ENCODE assay signal across 8 cellular contexts in the genomic region with DNA sequence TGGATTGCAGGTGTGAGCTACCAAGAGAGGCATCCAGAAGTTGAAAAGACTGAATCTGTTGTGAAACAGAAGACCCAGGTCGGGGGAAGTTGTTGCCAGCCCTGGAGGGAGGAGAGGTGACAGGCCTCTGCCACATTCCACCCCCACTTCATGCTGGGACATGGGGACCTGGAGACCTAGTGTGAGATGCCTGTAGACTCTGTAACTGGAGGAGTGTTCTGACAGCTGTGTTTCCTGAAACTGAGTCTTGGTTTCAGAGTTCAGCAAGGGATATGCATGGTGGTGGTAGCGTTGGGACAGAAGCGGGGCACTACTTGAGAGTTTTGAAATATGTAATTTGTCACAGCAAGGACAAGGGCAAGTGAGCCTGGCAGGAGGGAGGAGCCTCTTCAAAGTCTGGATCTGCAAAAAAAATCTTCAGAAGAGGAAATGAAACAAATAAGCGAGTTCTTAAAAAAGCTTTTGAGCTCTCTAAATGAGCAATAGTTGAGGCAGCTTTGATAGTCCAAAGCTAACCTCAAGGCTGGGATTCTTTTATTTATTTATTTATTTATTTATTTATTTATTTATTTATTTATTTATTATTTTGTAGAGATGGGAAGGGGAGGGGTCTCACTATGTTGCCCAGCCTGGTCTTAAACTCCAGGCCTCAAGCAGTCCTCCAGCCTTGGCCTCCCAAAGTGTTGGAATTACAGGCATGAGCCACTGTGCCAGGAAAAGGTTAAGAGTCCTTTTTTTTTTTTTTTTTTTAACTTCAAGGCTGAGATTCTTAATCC. TPM values are rescaled to one million over a fixed set of nuclear protein-coding genes. Genes with fewer than 3 reads are reported as not detected.
A peak's percentile ranks its signal among the peaks of the same experiment; 100 is the strongest.
DNase-seq lines count a peak whose midpoint lies in the region; ATAC-seq and TF ChIP-seq lines count a peak whose summit lies in the region.

No MANE protein-coding gene starts in this region.

- DNase-seq in AG04450 (ENCODE audit: low read depth, low spot score) (no peak), hepatocyte (ENCODE audit: low spot score) (no peak), NCI-H1436 treated with DMSO at 0.1 percent for 48 hours (lab: John Stamatoyannopoulos, UW) (no peak), NCI-H446 (lab: John Stamatoyannopoulos, UW) (no peak)
- peak; percentile 78 for DNase-seq in stimulated activated naive B cell treated with anti-CD40 and anti-IgM and Interleukin-4, amounts not matched to agents 10 μg/mL and 1 μg/mL and 100 μg/mL, for 72 hours

- H3K36me3 Mint-ChIP-seq in T-helper 1 cell treated with Interleukin-12 subunit alpha and Interleukin-12 subunit beta and Interleukin-4 antibody, amounts not matched to agents 30 μg/mL and 1 μg/mL, for 36 hours (ENCODE audit: low read depth) = no peaks in the 10 kb centered on the region
- H3K36me3 Mint-ChIP-seq in stimulated activated naive B cell treated with anti-CD40 and anti-IgM and Interleukin-4, amounts not matched to agents 10 μg/mL and 1 μg/mL and 100 μg/mL, for 72 hours = peaks cover 3 to 9% of the 10 kb centered on the region in 2 donors

- peaks cover 13% of the 10 kb centered on the region for H3K4me1 Mint-ChIP-seq in T-helper 1 cell treated with Interleukin-12 subunit alpha and Interleukin-12 subunit beta and Interleukin-4 antibody, amounts not matched to agents 30 μg/mL and 1 μg/mL, for 36 hours (ENCODE audit: low read depth)
- peaks cover 24 to 42% of the 10 kb centered on the region in 2 donors for H3K4me1 Mint-ChIP-seq in stimulated activated naive B cell treated with anti-CD40 and anti-IgM and Interleukin-4, amounts not matched to agents 10 μg/mL and 1 μg/mL and 100 μg/mL, for 72 hours

- CTCF ChIA-PET in AG04450 (lab: Charles Lee) = interaction anchor here (0.5 to 8.2 kb wide), 53 partner anchors 9 to 1114 kb away, joined by 3 to 164 read pairs (median 5); a partner anchor contains a TSS

- peak overlapping the region; percentile 18 for H3K4me2 ChIP-seq in hepatocyte

- H3K4me3 Mint-ChIP-seq in T-helper 1 cell treated with Interleukin-12 subunit alpha and Interleukin-12 subunit beta and Interleukin-4 antibody, amounts not matched to agents 30 μg/mL and 1 μg/mL, for 36 hours = peak overlapping the region; percentile 5
- H3K4me3 Mint-ChIP-seq in stimulated activated naive B cell treated with anti-CD40 and anti-IgM and Interleukin-4, amounts not matched to agents 10 μg/mL and 1 μg/mL and 100 μg/mL, for 72 hours = peak overlapping the region; percentile 60 to 68

- no peaks in the 10 kb centered on the region for H4K20me1 ChIP-seq in hepatocyte (ENCODE audit: insufficient read depth, poor library complexity, severe bottlenecking)

- ATAC-seq in GM19025 (IDR thresholded peaks at IDR 0.05; ENCODE audit: low read depth, unreplicated experiment) (peak; percentile 80), HG03064 (IDR thresholded peaks at IDR 0.05; ENCODE audit: low read depth, unreplicated experiment) (peak; percentile 80)
- peak; percentile 80 to 87 for ATAC-seq in stimulated activated naive B cell treated with anti-CD40 and anti-IgM and Interleukin-4, amounts not matched to agents 10 μg/mL and 1 μg/mL and 100 μg/mL, for 72 hours (replicated peaks)

- H3K27ac ChIP-seq in AG04450 (ENCODE audit: low read depth, low read length) (peak overlapping the region; percentile 39), hepatocyte (peak overlapping the region; percentile 70)

- H3K36me3 ChIP-seq in hepatocyte (replicated peaks; ENCODE audit: insufficient read depth, low read depth) = no peaks in the 10 kb centered on the region

- H3K4me1 ChIP-seq in hepatocyte (ENCODE audit: insufficient read depth) = peaks cover 16% of the 10 kb centered on the region

- no peaks in the 10 kb centered on the region for H3K27me3 ChIP-seq in AG04450 (ENCODE audit: control insufficient read depth, insufficient read depth, low read length)
- H3K27me3 ChIP-seq in hepatocyte = no peaks in the 10 kb centered on the region

- H3K27me3 Mint-ChIP-seq in T-helper 1 cell treated with Interleukin-12 subunit alpha and Interleukin-12 subunit beta and Interleukin-4 antibody, amounts not matched to agents 30 μg/mL and 1 μg/mL, for 36 hours (ENCODE audit: low read depth) = no peaks in the 10 kb centered on the region
- H3K27me3 Mint-ChIP-seq in stimulated activated naive B cell treated with anti-CD40 and anti-IgM and Interleukin-4, amounts not matched to agents 10 μg/mL and 1 μg/mL and 100 μg/mL, for 72 hours = no peaks in the 10 kb centered on the region

- H3K9me2 ChIP-seq in hepatocyte (replicated peaks; ENCODE audit: insufficient read depth) = no peaks in the 10 kb centered on the region

- H2AFZ ChIP-seq in hepatocyte = peak overlapping the region; percentile 33

- H3K79me2 ChIP-seq in hepatocyte = no peaks in the 10 kb centered on the region

- peak overlapping the region; percentile 50 for H3K27ac Mint-ChIP-seq in T-helper 1 cell treated with Interleukin-12 subunit alpha and Interleukin-12 subunit beta and Interleukin-4 antibody, amounts not matched to agents 30 μg/mL and 1 μg/mL, for 36 hours
- peak overlapping the region; percentile 99 for H3K27ac Mint-ChIP-seq in stimulated activated naive B cell treated with anti-CD40 and anti-IgM and Interleukin-4, amounts not matched to agents 10 μg/mL and 1 μg/mL and 100 μg/mL, for 72 hours

- H3K9me3 ChIP-seq in AG04450 (ENCODE audit: control insufficient read depth, insufficient read depth, low read length) (no peaks in the 10 kb centered on the region), hepatocyte (ENCODE audit: low read depth) (no peaks in the 10 kb centered on the region)

- no peaks in the 10 kb centered on the region for H3K9me3 Mint-ChIP-seq in T-helper 1 cell treated with Interleukin-12 subunit alpha and Interleukin-12 subunit beta and Interleukin-4 antibody, amounts not matched to agents 30 μg/mL and 1 μg/mL, for 36 hours
- H3K9me3 Mint-ChIP-seq in stimulated activated naive B cell treated with anti-CD40 and anti-IgM and Interleukin-4, amounts not matched to agents 10 μg/mL and 1 μg/mL and 100 μg/mL, for 72 hours = peaks cover 1 to 4% of the 10 kb centered on the region in 2 donors

- WGBS in hepatocyte (ENCODE audit: low lambda C conversion rate, missing lambda C conversion rate) = 83% methylated on average over 4 of the region's 4 CpGs

- TF ChIP-seq CTCF in AG04450 (IDR thresholded peaks at IDR 0.05; ENCODE audit: low read depth, low read length) = no peak
- TF ChIP-seq CTCF in hepatocyte (IDR thresholded peaks at IDR 0.05; ENCODE audit: poor library complexity) = no peak

- POLR2A ChIA-PET in AG04450 (lab: Yijun Ruan, JAX) = interaction anchor here (0.8 kb wide), 1 partner anchor 19 kb away, joined by 3 read pairs; no protein-coding TSS in a partner anchor

- H3K4me3 ChIP-seq in AG04450 (ENCODE audit: low read depth, low read length) (no peak overlapping the region), hepatocyte (no peak overlapping the region)

RNA-seq across cellular contexts. Expression of a gene that starts 58.9 kb away (rescaled TPM):
- polyA plus RNA-seq in AG04450 (2011; rRNA removed) (14.0 and 18.4 TPM in 2 replicates), hepatocyte (20.7 and 29.7 TPM in 2 replicates)
- 15.2 and 39.3 TPM in 2 replicates for polyA minus RNA-seq in AG04450 (2011; rRNA and poly(A)+ RNA removed)
- total RNA-seq in hepatocyte = 19.1 and 20.9 TPM in 2 replicates
